ENCODE assay signal across 14 cellular contexts in genomic region chr4:33649015-33649414, GRCh38.
A peak's percentile ranks its signal among the peaks of the same experiment; 100 is the strongest.
DNase-seq lines count a peak whose midpoint lies in the region; ATAC-seq and TF ChIP-seq lines count a peak whose summit lies in the region.
"Had no signal": no experiment of that assay in that cellular context is flagged by ENCODE, and none has a peak within 500 bp of the region (broad histone marks: within the 10 kb centered on the region; RNA-seq: fewer than 3 reads in every experiment).

No MANE protein-coding gene starts in this region.

- no peaks in the 10 kb centered on the region for H3K4me1 ChIP-seq in cardiac muscle cell (ENCODE audit: low read depth)
- no peaks in the 10 kb centered on the region for H3K4me1 ChIP-seq in left ventricle myocardium inferior
- no peaks in the 10 kb centered on the region for H3K4me1 ChIP-seq in SK-N-SH (ENCODE audit: control insufficient read depth in 1 of 2, insufficient read depth in 2 of 2, low read depth in 1 of 2, low read length in 1 of 2)
- no peaks in the 10 kb centered on the region for H3K4me1 ChIP-seq in right cardiac atrium (ENCODE audit: control insufficient read depth, insufficient read depth, low read length)

- no peaks in the 10 kb centered on the region for H3K27me3 ChIP-seq in cardiac muscle cell
- no peaks in the 10 kb centered on the region for H3K27me3 ChIP-seq in left ventricle myocardium inferior (ENCODE audit: low read depth)
- H3K27me3 ChIP-seq in SK-N-SH (ENCODE audit: insufficient read depth): no peaks in the 10 kb centered on the region
- no peaks in the 10 kb centered on the region for H3K27me3 ChIP-seq in right cardiac atrium (ENCODE audit: control insufficient read depth, insufficient read depth)

- CTCF ChIA-PET in SK-N-SH (lab: Yijun Ruan, JAX): interaction anchor here (0.6 to 3.5 kb wide), 7 partner anchors 9 to 1072 kb away, joined by 3 to 15 read pairs (median 3); no protein-coding TSS in a partner anchor

- intact Hi-C loops in left ventricle myocardium inferior (cut with micrococcal nuclease) (no loop called here), right cardiac atrium (cut with DNase I) (no loop called here)

- no peak for TF ChIP-seq EP300 in SK-N-SH (IDR thresholded peaks at IDR 0.05; ENCODE audit: borderline replicate concordance in 1 of 2, low read depth in 1 of 2, low read length in 1 of 2)

- ATAC-seq in right cardiac atrium: no peak
- ATAC-seq in omental fat pad (ENCODE audit: low FRiP score): no peak
- ATAC-seq: activated CD8-positive, alpha-beta memory T cell treated with anti-CD3 and anti-CD28 coated beads, Interleukin-2, amount 10 ng/mL, durations not matched to agents 7 days and 5 days; stimulated activated naive B cell treated with anti-CD40 and anti-IgM and Interleukin-4, amounts not matched to agents 10 μg/mL and 1 μg/mL and 100 μg/mL, for 72 hours had no signal

- H4K20me1 ChIP-seq in SK-N-SH (ENCODE audit: insufficient read depth): no peaks in the 10 kb centered on the region

- H3F3A ChIP-seq in SK-N-SH (replicated peaks; ENCODE audit: insufficient read depth): no peaks in the 10 kb centered on the region

- H3K4me3 ChIP-seq in cardiac muscle cell: no peak overlapping the region
- no peak overlapping the region for H3K4me3 ChIP-seq in left ventricle myocardium inferior
- H3K4me3 ChIP-seq in SK-N-SH (ENCODE audit: low read depth in 2 of 2, low read length in 1 of 2): no peak overlapping the region
- H3K4me3 ChIP-seq in fibroblast of villous mesenchyme (ENCODE audit: low read depth, low read length): no peak overlapping the region
- H3K4me3 ChIP-seq in right cardiac atrium (ENCODE audit: low read length): no peak overlapping the region

- DNase-seq in cardiac muscle cell (ENCODE audit: low read depth in 1 of 2, low spot score in 1 of 2) (peak; percentile 5 to 66), left ventricle myocardium inferior (no peak), SK-N-SH (no peak), fibroblast of villous mesenchyme (ENCODE audit: low read depth) (peak; percentile 66), NCI-H446 treated with DMSO at 0.1 percent for 48 hours (lab: John Stamatoyannopoulos, UW) (no peak), right cardiac atrium (no peak), omental fat pad (ENCODE audit: low spot score) (no peak)
- DNase-seq in activated naive CD4-positive, alpha-beta T cell treated with Interleukin-2 at 50 U/mL for 16 hours: no peak
- DNase-seq: activated CD8-positive, alpha-beta memory T cell treated with anti-CD3 and anti-CD28 coated beads, Interleukin-2, amount 10 ng/mL, durations not matched to agents 7 days and 5 days; CD4-positive, CD25-positive, alpha-beta regulatory T cell; islet precursor cell; SHP77 treated with DMSO at 0.1 percent for 48 hours; small intestine; stimulated activated naive B cell treated with anti-CD40 and anti-IgM and Interleukin-4, amounts not matched to agents 10 μg/mL and 1 μg/mL and 100 μg/mL, for 72 hours had no signal

- TF ChIP-seq RAD21 in SK-N-SH (IDR thresholded peaks at IDR 0.05; ENCODE audit: low read length): peak; percentile 79

- POLR2A ChIA-PET in SK-N-SH (lab: Yijun Ruan, JAX): no interaction called here

- no peaks in the 10 kb centered on the region for H3K9me3 ChIP-seq in cardiac muscle cell (ENCODE audit: low read depth)
- H3K9me3 ChIP-seq in left ventricle myocardium inferior (replicated peaks): peaks cover 6% of the 10 kb centered on the region
- H3K9me3 ChIP-seq in SK-N-SH: no peaks in the 10 kb centered on the region
- no peaks in the 10 kb centered on the region for H3K9me3 ChIP-seq in right cardiac atrium (ENCODE audit: control insufficient read depth, low read length)

- no peaks in the 10 kb centered on the region for H3K9me2 ChIP-seq in SK-N-SH

- H3K9ac ChIP-seq in SK-N-SH: no peak overlapping the region

- H3K36me3 ChIP-seq in cardiac muscle cell (no peaks in the 10 kb centered on the region), left ventricle myocardium inferior (no peaks in the 10 kb centered on the region), SK-N-SH (replicated peaks in 1 of 2; ENCODE audit: control insufficient read depth in 1 of 2, insufficient read depth in 2 of 2, low read length in 1 of 2) (no peaks in the 10 kb centered on the region)

- no peak overlapping the region for H2AFZ ChIP-seq in SK-N-SH (ENCODE audit: low read depth)

- H3K27ac ChIP-seq in cardiac muscle cell (no peak overlapping the region), left ventricle myocardium inferior (replicated peaks) (no peak overlapping the region), SK-N-SH (ENCODE audit: low read depth in 2 of 2, low read length in 1 of 2) (no peak overlapping the region), right cardiac atrium (ENCODE audit: low read length) (no peak overlapping the region)

- TF ChIP-seq CTCF in cardiac muscle cell (IDR thresholded peaks at IDR 0.05; ENCODE audit: low read depth, low read length): peak; percentile 71
- TF ChIP-seq CTCF in left ventricle myocardium inferior (IDR thresholded peaks at IDR 0.05; ENCODE audit: borderline replicate concordance): no peak
- TF ChIP-seq CTCF in SK-N-SH (IDR thresholded peaks at IDR 0.05): peak; percentile 74
- TF ChIP-seq CTCF in fibroblast of villous mesenchyme (IDR thresholded peaks at IDR 0.05; ENCODE audit: insufficient read depth, low read depth, low read length): peak; percentile 86
- TF ChIP-seq CTCF in omental fat pad (IDR thresholded peaks at IDR 0.05): no peak

- H3K79me2 ChIP-seq in SK-N-SH (ENCODE audit: insufficient read depth): no peaks in the 10 kb centered on the region

- H3K4me2 ChIP-seq in SK-N-SH: no peak overlapping the region

- WGBS in SK-N-SH (ENCODE audit: low lambda C conversion rate): 41% methylated on average over 2 of the region's 2 CpGs
- 42% methylated on average over 2 of the region's 2 CpGs for WGBS in right cardiac atrium

TF ChIP-seq in SK-N-SH, 30 proteins besides CTCF, POLR2A, EP300 and RAD21:
- no peak for TF ChIP-seq ELF1 (IDR thresholded peaks at IDR 0.05)
- TF ChIP-seq SIN3A (IDR thresholded peaks at IDR 0.05; ENCODE audit: borderline replicate concordance, low read depth, low read length): no peak
- peak; percentile 61 for TF ChIP-seq SMC3 (IDR thresholded peaks at IDR 0.05; ENCODE audit: low read depth, low read length)

Comparison
In these comparisons a context has a peak if more than half of its experiments do, and no peak if none do; other contexts are left out.
1. DNase-seq: peak in cardiac muscle cell (2 of 2) and fibroblast of villous mesenchyme (single experiment); none in left ventricle myocardium inferior (single experiment), SK-N-SH (single experiment), NCI-H446 treated with DMSO at 0.1 percent for 48 hours (single experiment), activated naive CD4-positive, alpha-beta T cell treated with Interleukin-2 at 50 U/mL for 16 hours (single experiment), right cardiac atrium (0 of 3) and omental fat pad (single experiment).
2. CTCF ChIP-seq: peak in cardiac muscle cell (single experiment), SK-N-SH (single experiment) and fibroblast of villous mesenchyme (single experiment); none in left ventricle myocardium inferior (single experiment) and omental fat pad (0 of 3).